18 cellular contexts compared by ENCODE assay signal in the genomic region with DNA sequence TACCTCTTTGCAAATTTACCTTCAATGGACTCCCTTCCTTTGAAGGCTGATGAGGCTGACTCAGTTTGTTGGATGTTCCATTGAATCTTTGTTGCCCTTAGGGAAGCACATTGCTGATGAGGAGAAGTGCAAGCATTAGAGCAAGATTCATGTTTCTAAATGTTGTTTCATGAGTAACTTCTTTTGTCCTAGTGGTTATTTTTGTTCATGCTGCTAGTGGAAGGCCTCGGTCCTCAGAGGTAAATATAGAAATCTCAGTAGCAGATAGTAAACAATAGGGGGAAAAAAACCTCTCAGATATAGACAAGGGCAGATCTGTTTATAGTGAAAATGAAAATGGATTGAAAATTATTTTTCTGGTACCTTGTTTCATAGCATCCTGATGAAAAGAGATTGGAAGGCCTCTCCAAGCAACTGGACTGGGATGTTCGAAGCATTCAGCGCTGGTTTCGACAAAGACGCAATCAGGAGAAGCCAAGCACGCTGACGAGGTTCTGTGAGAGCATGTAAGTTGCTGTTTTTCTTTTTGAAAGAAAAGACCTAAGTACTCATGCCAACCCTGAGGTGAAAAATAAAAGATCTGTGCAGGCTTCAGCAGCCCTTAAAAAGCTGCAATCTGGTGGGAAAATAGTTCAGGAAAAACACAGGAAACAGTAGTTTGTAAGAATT.
A peak's percentile ranks its signal among the peaks of the same experiment; 100 is the strongest.
DNase-seq lines count a peak whose midpoint lies in the region; ATAC-seq and FAIRE-seq lines count a peak whose summit lies in the region.
"Had no signal": no experiment of that assay in that cellular context is flagged by ENCODE, and none has a peak within 500 bp of the region (broad histone marks: within the 10 kb centered on the region; RNA-seq: fewer than 3 reads in every experiment).

No MANE protein-coding gene starts in this region.

- peaks cover 0 to 11% of the 10 kb centered on the region in 2 donors for H3K9me3 Mint-ChIP-seq in activated naive CD4-positive, alpha-beta T cell treated with anti-CD3 and anti-CD28 coated beads, Interleukin-2, amount 50 U/mL, for 72 hours
- H3K9me3 Mint-ChIP-seq: H9 had no signal

- DNase-seq in myocyte (ENCODE audit: low read depth) (peak; percentile 55), C1 segment of cervical spinal cord (lab: John Stamatoyannopoulos, UW) (no peak), HTR-8/SVneo (ENCODE audit: insufficient read length, low spot score) (no peak)
- DNase-seq in activated naive CD4-positive, alpha-beta T cell treated with anti-CD3 and anti-CD28 coated beads, Interleukin-2, amount 50 U/mL, for 72 hours (ENCODE audit: low spot score in 2 of 2): no peak
- no peak for DNase-seq in activated CD4-positive, alpha-beta T cell treated with anti-CD3 and anti-CD28 coated beads for 1 hour
- DNase-seq: AML-193, H9, hippocampal formation, NCI-H187, NCI-H510A treated with DMSO at 0.1 percent for 48 hours, OCI-M1, pancreas, SK-N-SH, spleen had no signal

- H3K36me3 Mint-ChIP-seq in activated naive CD4-positive, alpha-beta T cell treated with anti-CD3 and anti-CD28 coated beads, Interleukin-2, amount 50 U/mL, for 72 hours: peaks cover 34 to 54% of the 10 kb centered on the region in 2 donors

- H3K27ac Mint-ChIP-seq in activated naive CD4-positive, alpha-beta T cell treated with anti-CD3 and anti-CD28 coated beads, Interleukin-2, amount 50 U/mL, for 72 hours: no peak overlapping the region
- H3K27ac Mint-ChIP-seq: stimulated activated naive CD8-positive, alpha-beta T cell treated with anti-CD3 and anti-CD28 coated beads, Interleukin-15, Interleukin-2, amounts not matched to agents 100 ng/mL and 50 ng/mL, for 24 hours had no signal

- ATAC-seq in GM18517 (IDR thresholded peaks at IDR 0.05; ENCODE audit: unreplicated experiment) (peak; percentile 76), GM21390 (IDR thresholded peaks at IDR 0.05; ENCODE audit: unreplicated experiment) (peak; percentile 52), HG03442 (IDR thresholded peaks at IDR 0.05; ENCODE audit: unreplicated experiment) (peak; percentile 49)
- ATAC-seq in activated naive CD4-positive, alpha-beta T cell treated with anti-CD3 and anti-CD28 coated beads, Interleukin-2, amount 50 U/mL, for 72 hours: no peak
- ATAC-seq: pancreas had no signal

- no peak for FAIRE-seq in HTR-8/SVneo (lab: Jason Lieb, UNC)
- FAIRE-seq: pancreas had no signal

Comparison
In these comparisons a context has a peak if more than half of its experiments do, and no peak if none do; other contexts are left out.
1. ATAC-seq: peak in GM18517 (single experiment), GM21390 (single experiment) and HG03442 (single experiment); none in activated naive CD4-positive, alpha-beta T cell treated with anti-CD3 and anti-CD28 coated beads, Interleukin-2, amount 50 U/mL, for 72 hours (0 of 2).